In the genomic region with DNA sequence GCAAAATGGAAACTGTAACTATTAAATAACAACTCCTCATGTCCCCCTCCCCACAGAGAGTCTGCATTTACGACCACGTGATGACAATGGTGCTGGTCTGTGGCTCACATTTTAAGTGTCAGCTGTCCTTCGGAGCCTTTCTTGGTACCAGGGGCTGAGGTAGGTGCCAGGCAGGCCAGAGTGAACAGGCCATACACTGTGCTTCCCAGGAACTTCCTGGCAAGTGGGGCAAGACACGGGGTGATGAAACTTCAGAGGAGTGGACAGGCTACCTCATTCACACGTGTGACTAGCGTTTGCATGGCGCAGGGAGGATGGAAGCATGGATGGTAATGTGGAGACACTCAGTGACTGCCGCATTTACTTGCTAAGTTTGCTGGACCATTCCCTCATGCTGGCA, we compare ENCODE assay signal across 31 cellular contexts.
"Had no signal": no experiment of that assay in that cellular context is flagged by ENCODE, and none has a peak within 500 bp of the region (broad histone marks: within the 10 kb centered on the region; RNA-seq: fewer than 3 reads in every experiment).

No MANE protein-coding gene starts in this region.

- H3K9me3 ChIP-seq: adrenal gland had no signal

- H3K27ac ChIP-seq: adrenal gland, VCaP had no signal

- H3K36me3 ChIP-seq: adrenal gland had no signal

- H3K4me1 ChIP-seq: adrenal gland had no signal

- DNase-seq: activated B cell treated with CpG ODN at 0.5 μM for 24 hours; activated CD4-positive, alpha-beta memory T cell treated with anti-CD3 and anti-CD28 coated beads for 36 hours; activated CD4-positive, alpha-beta T cell treated with anti-CD3 and anti-CD28 coated beads for 4 hours; activated CD4-positive, alpha-beta T cell treated with anti-CD3 and anti-CD28 coated beads, Interleukin-2, amount 10 ng/mL, durations not matched to agents 24 days and 14 days; activated CD4-positive, alpha-beta T cell treated with anti-CD3 and anti-CD28 coated beads, Interleukin-2, amount 50 U/mL, for 1 hour; activated CD4-positive, alpha-beta T cell treated with anti-CD3 and anti-CD28 coated beads, Interleukin-2, amount 50 U/mL, for 4 hours; activated CD4-positive, CD25-positive, alpha-beta regulatory T cell treated with anti-CD3 and anti-CD28 coated beads, Interleukin-2, amount 50 U/mL, for 72 hours; activated CD8-positive, alpha-beta memory T cell treated with anti-CD3 and anti-CD28 coated beads, Interleukin-2, amount 50 U/mL, for 4 hours; activated CD8-positive, alpha-beta T cell treated with anti-CD3 and anti-CD28 coated beads for 36 hours; activated effector memory CD4-positive, alpha-beta T cell treated with anti-CD3 and anti-CD28 coated beads, Interleukin-2, amount 50 U/mL, for 16 hours; activated gamma-delta T cell treated with Interleukin-2 at 50 U/mL for 16 hours; activated naive CD4-positive, alpha-beta T cell; activated naive CD4-positive, alpha-beta T cell treated with anti-CD3 and anti-CD28 coated beads for 36 hours; activated naive CD4-positive, alpha-beta T cell treated with anti-CD3 and anti-CD28 coated beads, Interleukin-2, amount 50 U/mL, for 16 hours; activated naive CD8-positive, alpha-beta T cell treated with anti-CD3 and anti-CD28 coated beads for 36 hours; activated T-cell treated with anti-CD3 and anti-CD28 coated beads for 4 hours; activated T-cell treated with anti-CD3 and anti-CD28 coated beads, Interleukin-2, amount 50 U/mL, for 1 hour; activated T-cell treated with anti-CD3 and anti-CD28 coated beads, Interleukin-2, amount 50 U/mL, for 4 hours; activated T-cell treated with anti-CD3 and anti-CD28 coated beads, Interleukin-2, amount 50 U/mL, for 72 hours; adrenal gland; amniotic stem cell; aorta; cerebellar nuclear complex; T-helper 1 cell; T-helper 2 cell; T-helper 9 cell had no signal

- ATAC-seq: activated CD8-positive, alpha-beta T cell treated with anti-CD3 and anti-CD28 coated beads for 36 hours; activated naive CD4-positive, alpha-beta T cell treated with anti-CD3 and anti-CD28 coated beads, Interleukin-2, amount 50 U/mL, for 72 hours; activated T-cell treated with anti-CD3 and anti-CD28 coated beads, Interleukin-2, amount 50 U/mL, for 4 hours; activated T-cell treated with anti-CD3 and anti-CD28 coated beads, Interleukin-2, amount 50 U/mL, for 72 hours; activated T-helper 17 cell treated with anti-CD3 and anti-CD28 coated beads, Interleukin-2, amount 50 U/mL, for 72 hours had no signal

- FAIRE-seq: astrocyte, TTC549 had no signal

- H3K27me3 ChIP-seq: adrenal gland had no signal

- H3K4me3 ChIP-seq: adrenal gland had no signal
